ENCODE assay signal across 16 cellular contexts in the genomic region with DNA sequence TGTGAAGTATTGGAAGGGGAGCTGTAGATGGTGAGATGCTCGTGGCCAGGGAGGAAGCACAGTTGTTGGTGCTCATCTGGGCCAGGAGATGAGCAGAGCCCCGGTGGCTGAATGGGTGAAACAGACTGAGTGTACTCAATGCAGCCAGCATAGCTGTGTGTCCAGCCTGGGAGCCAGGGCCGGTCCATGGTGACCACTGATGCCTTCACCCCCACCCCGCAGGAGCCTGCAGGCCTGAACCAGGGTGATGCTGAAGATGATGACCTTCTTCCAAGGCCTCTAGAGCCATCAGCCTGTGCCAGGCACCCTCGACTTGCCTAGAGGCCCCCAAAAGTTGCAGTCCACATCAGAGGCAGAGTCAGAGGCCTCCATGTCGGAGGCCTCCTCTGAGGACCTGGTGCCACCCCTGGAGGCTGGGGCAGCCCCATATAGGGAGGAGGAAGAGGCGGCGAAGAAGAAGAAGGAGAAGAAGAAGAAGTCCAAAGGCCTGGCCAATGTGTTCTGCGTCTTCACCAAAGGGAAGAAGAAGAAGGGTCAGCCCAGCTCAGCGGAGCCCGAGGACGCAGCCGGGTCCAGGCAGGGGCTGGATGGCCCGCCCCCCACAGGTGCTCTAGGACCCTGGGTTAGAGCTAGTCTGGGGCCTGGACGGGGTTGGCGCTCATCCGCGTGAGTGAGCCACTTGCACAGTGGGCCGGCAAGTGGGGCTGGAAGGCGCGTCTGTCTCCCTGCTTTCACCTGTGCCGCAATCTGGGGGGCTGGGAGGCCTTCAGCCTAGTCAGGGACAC. TPM values are rescaled to one million over a fixed set of nuclear protein-coding genes. Genes with fewer than 3 reads are reported as not detected.
DNase-seq lines count a peak whose midpoint lies in the region; ATAC-seq, FAIRE-seq and TF ChIP-seq lines count a peak whose summit lies in the region.
"Had no signal": no experiment of that assay in that cellular context is flagged by ENCODE, and none has a peak within 500 bp of the region (broad histone marks: within the 10 kb centered on the region; RNA-seq: fewer than 3 reads in every experiment).

No MANE protein-coding gene starts in this region.

- no peak for ATAC-seq in SK-N-SH treated with all-trans-retinoic acid at 6 μM for 48 hours
- no peak for ATAC-seq in HG02623 (IDR thresholded peaks at IDR 0.05; ENCODE audit: unreplicated experiment)

- H3K27ac ChIP-seq in SK-N-SH (ENCODE audit: low read depth in 2 of 2, low read length in 1 of 2) = no peak overlapping the region
- no peak overlapping the region for H3K27ac ChIP-seq in neural progenitor cell
- H3K27ac ChIP-seq in vagina = peak overlapping the region; percentile 93

- TF ChIP-seq CTCF in SK-N-SH (IDR thresholded peaks at IDR 0.05) = no peak
- no peak for TF ChIP-seq CTCF in glutamatergic neuron (IDR thresholded peaks at IDR 0.05; ENCODE audit: partially characterized antibody, unreplicated experiment)
- TF ChIP-seq CTCF in neural progenitor cell (IDR thresholded peaks at IDR 0.05) = no peak
- no peak for TF ChIP-seq CTCF in vagina (IDR thresholded peaks at IDR 0.05)

- H3K79me2 ChIP-seq in SK-N-SH (ENCODE audit: insufficient read depth) = no peaks in the 10 kb centered on the region
- no peaks in the 10 kb centered on the region for H3K79me2 ChIP-seq in neural progenitor cell (ENCODE audit: low read depth)

- H3K27me3 Mint-ChIP-seq in glutamatergic neuron (ENCODE audit: unreplicated experiment) (peaks cover 20% of the 10 kb centered on the region), neural progenitor cell (ENCODE audit: insufficient read depth, low read depth) (peaks cover 19% of the 10 kb centered on the region)

- peak overlapping the region; percentile 81 for H3K4me3 Mint-ChIP-seq in glutamatergic neuron (ENCODE audit: unreplicated experiment)
- peak overlapping the region; percentile 80 for H3K4me3 Mint-ChIP-seq in neural progenitor cell

- H3F3A ChIP-seq in SK-N-SH (replicated peaks; ENCODE audit: insufficient read depth) = peaks cover 5% of the 10 kb centered on the region
- peaks cover 31% of the 10 kb centered on the region for H3F3A ChIP-seq in neural progenitor cell (ENCODE audit: low read depth)

- DNase-seq in SK-N-SH (no peak), glutamatergic neuron (no peak), neural progenitor cell (ENCODE audit: low spot score) (no peak), vagina (ENCODE audit: extremely low spot score in 2 of 2) (no peak), dedifferentiated amniotic fluid mesenchymal stem cell (ENCODE audit: extremely low spot score) (no peak), RCC 7860 (ENCODE audit: low spot score) (no peak)
- DNase-seq: activated naive CD4-positive, alpha-beta T cell; NCI-H1105; stimulated activated naive CD4-positive, alpha-beta T cell treated with Interleukin-2 at 50 U/mL for 16 hours had no signal

- H3K4me1 Mint-ChIP-seq in glutamatergic neuron (ENCODE audit: low read depth, unreplicated experiment) (no peaks in the 10 kb centered on the region), neural progenitor cell (peaks cover 25% of the 10 kb centered on the region)

- TF ChIP-seq EP300 in SK-N-SH (IDR thresholded peaks at IDR 0.05; ENCODE audit: borderline replicate concordance in 1 of 2, low read depth in 1 of 2, low read length in 1 of 2) = no peak

- no peaks in the 10 kb centered on the region for H3K36me3 ChIP-seq in SK-N-SH (replicated peaks in 1 of 2; ENCODE audit: control insufficient read depth in 1 of 2, insufficient read depth in 2 of 2, low read length in 1 of 2)
- H3K36me3 ChIP-seq in neural progenitor cell = no peaks in the 10 kb centered on the region
- peaks cover 0 to 5% of the 10 kb centered on the region in 2 donors for H3K36me3 ChIP-seq in vagina

- H3K9me3 ChIP-seq in SK-N-SH = no peaks in the 10 kb centered on the region
- no peaks in the 10 kb centered on the region for H3K9me3 ChIP-seq in neural progenitor cell (ENCODE audit: low read depth)
- no peaks in the 10 kb centered on the region for H3K9me3 ChIP-seq in vagina

- H3K27ac Mint-ChIP-seq in glutamatergic neuron (ENCODE audit: unreplicated experiment) (no peak overlapping the region), neural progenitor cell (peak overlapping the region; percentile 43)

- H3K27me3 ChIP-seq in SK-N-SH (ENCODE audit: insufficient read depth) = no peaks in the 10 kb centered on the region
- H3K27me3 ChIP-seq in neural progenitor cell = peaks cover 68% of the 10 kb centered on the region
- H3K27me3 ChIP-seq in vagina = no peaks in the 10 kb centered on the region

- POLR2A ChIA-PET in SK-N-SH (lab: Yijun Ruan, JAX) = no interaction called here

- H3K4me3 ChIP-seq in SK-N-SH (ENCODE audit: low read depth in 2 of 2, low read length in 1 of 2) = peak overlapping the region in 1 of 2 experiments; percentile 33; a peak in 1 of 4 replicates
- peak overlapping the region; percentile 33 for H3K4me3 ChIP-seq in neural progenitor cell
- peak overlapping the region; percentile 30 to 39 for H3K4me3 ChIP-seq in vagina

- TF ChIP-seq POLR2A in vagina (IDR thresholded peaks at IDR 0.05) = no peak

- no peak for TF ChIP-seq RAD21 in SK-N-SH (IDR thresholded peaks at IDR 0.05; ENCODE audit: low read length)

- intact Hi-C loops in vagina (cut with DNase I) = no loop called here

- H3K9me3 Mint-ChIP-seq in glutamatergic neuron (ENCODE audit: unreplicated experiment) (peaks cover 1% of the 10 kb centered on the region), neural progenitor cell (no peaks in the 10 kb centered on the region)

- H4K20me1 ChIP-seq in SK-N-SH (ENCODE audit: insufficient read depth) = no peaks in the 10 kb centered on the region
- peaks cover 14% of the 10 kb centered on the region for H4K20me1 ChIP-seq in neural progenitor cell (ENCODE audit: low read depth)

- H3K36me3 Mint-ChIP-seq in glutamatergic neuron (ENCODE audit: unreplicated experiment) (no peaks in the 10 kb centered on the region), neural progenitor cell (no peaks in the 10 kb centered on the region)

- H3K4me2 ChIP-seq in SK-N-SH (peak overlapping the region; percentile 53; the same call in 1 of the 2 replicates), neural progenitor cell (peak overlapping the region; percentile 74)

- H3K4me1 ChIP-seq in SK-N-SH (ENCODE audit: control insufficient read depth in 1 of 2, insufficient read depth in 2 of 2, low read depth in 1 of 2, low read length in 1 of 2) (peaks cover 39 to 52% of the 10 kb centered on the region in 2 experiments), neural progenitor cell (peaks cover 23% of the 10 kb centered on the region), vagina (peaks cover 95% of the 10 kb centered on the region)

- no peak for FAIRE-seq in RCC 7860 (lab: Jason Lieb, UNC)
- FAIRE-seq: endometrium had no signal

- CTCF ChIA-PET in SK-N-SH (lab: Yijun Ruan, JAX) = interaction anchor here (0.9 to 8.9 kb wide), 16 partner anchors 10 to 166 kb away, joined by 3 to 132 read pairs (median 4); no protein-coding TSS in a partner anchor

- H3K9ac ChIP-seq in SK-N-SH (no peak overlapping the region), neural progenitor cell (no peak overlapping the region)

- no peaks in the 10 kb centered on the region for H3K9me2 ChIP-seq in SK-N-SH

- WGBS in SK-N-SH (ENCODE audit: low lambda C conversion rate) = 94% methylated on average over 16 of the region's 22 CpGs

- H2AFZ ChIP-seq in SK-N-SH (ENCODE audit: low read depth) (no peak overlapping the region), neural progenitor cell (replicated peaks) (no peak overlapping the region)

TF ChIP-seq in SK-N-SH, 30 proteins besides CTCF, POLR2A, EP300 and RAD21:
- TF ChIP-seq GATA2 (CRISPR knock-in tag; IDR thresholded peaks at IDR 0.05) (no peak), SMC3 (IDR thresholded peaks at IDR 0.05; ENCODE audit: low read depth, low read length) (no peak), NRF1 (IDR thresholded peaks at IDR 0.05; ENCODE audit: low read depth, low read length) (no peak)
TF ChIP-seq in SK-N-SH: peak in this region for 0.

TF ChIP-seq in SK-N-SH treated with all-trans-retinoic acid at 6 μM for 48 hours, 23 proteins besides CTCF, POLR2A, EP300 and RAD21 (continues in another document):
- TF ChIP-seq RARB (CRISPR knock-in tag; IDR thresholded peaks at IDR 0.05) = no peak
- TF ChIP-seq TOX (CRISPR knock-in tag; IDR thresholded peaks at IDR 0.05; ENCODE audit: borderline replicate concordance) = no peak
- no peak for TF ChIP-seq ZC3H10 (CRISPR knock-in tag; IDR thresholded peaks at IDR 0.05)
- no peak for TF ChIP-seq ZNF565 (CRISPR knock-in tag; conservative IDR thresholded peaks at IDR 0.05; ENCODE audit: low read depth)
- no peak for TF ChIP-seq GLIS3 (CRISPR knock-in tag; IDR thresholded peaks at IDR 0.05)

RNA-seq across cellular contexts. Expression of a gene that starts 3.0 kb away (rescaled TPM):
- 11.8 and 16.0 TPM in 2 replicates for polyA plus RNA-seq in SK-N-SH (2012; rRNA removed)
- polyA plus RNA-seq in SK-N-SH (2012; cell fraction: cytosol; rRNA removed) = 4.8 and 7.6 TPM in 2 replicates
- 31.4 and 61.9 TPM in 2 replicates for polyA plus RNA-seq in SK-N-SH (2012; cell fraction: nucleus; rRNA removed)
- total RNA-seq in glutamatergic neuron (ENCODE audit: unreplicated experiment) = 4.3 TPM
- total RNA-seq in neural progenitor cell (ENCODE audit: low replicate concordance) = 5.3 and 14.0 TPM in 2 replicates
- 82.7 TPM for total RNA-seq in vagina
- total RNA-seq: OCI-LY7 had no signal

RNA-seq across cellular contexts. Expression of a gene that starts 31.8 kb away (rescaled TPM):
- polyA plus RNA-seq in SK-N-SH (2012; rRNA removed) = 0.21 and 0.46 TPM in 2 replicates
- 0.04 and 0.08 TPM in 2 replicates for polyA plus RNA-seq in SK-N-SH (2012; cell fraction: cytosol; rRNA removed)
- 0.72 and 0.73 TPM in 2 replicates for polyA plus RNA-seq in SK-N-SH (2012; cell fraction: nucleus; rRNA removed)
- 0.81 TPM for total RNA-seq in glutamatergic neuron (ENCODE audit: unreplicated experiment)
- total RNA-seq in neural progenitor cell (ENCODE audit: low replicate concordance) = not detected in 2 replicates
- 8.6 TPM for total RNA-seq in vagina
- total RNA-seq: H4, OCI-LY7 had no signal

RNA-seq across cellular contexts. Expression of a gene that starts 42.3 kb away (rescaled TPM):
- polyA plus RNA-seq in SK-N-SH (2012; rRNA removed) = not detected in 2 replicates
- not detected in 2 replicates for polyA plus RNA-seq in SK-N-SH (2012; cell fraction: cytosol; rRNA removed)
- not detected in 2 replicates for polyA plus RNA-seq in SK-N-SH (2012; cell fraction: nucleus; rRNA removed)
- total RNA-seq in glutamatergic neuron (ENCODE audit: unreplicated experiment) (not detected), neural progenitor cell (ENCODE audit: low replicate concordance) (not detected in 2 replicates), vagina (not detected)
- total RNA-seq: A172, H4, left colon, OCI-LY7 had no signal
